In genomic region chr6:14950970-14951276, GRCh38 we compare ENCODE assay signal across 22 cellular contexts.
DNase-seq lines count a peak whose midpoint lies in the region; ATAC-seq, FAIRE-seq and TF ChIP-seq lines count a peak whose summit lies in the region.
"Had no signal": no experiment of that assay in that cellular context is flagged by ENCODE, and none has a peak within 500 bp of the region (broad histone marks: within the 10 kb centered on the region; RNA-seq: fewer than 3 reads in every experiment).

No MANE protein-coding gene starts in this region.

- intact Hi-C loops in K562 (cut with micrococcal nuclease) = no loop called here

- ATAC-seq in GM23338 (no peak), K562 (no peak)
- no peak for ATAC-seq in activated T-cell treated with anti-CD3 and anti-CD28 coated beads, Interleukin-2, amount 50 U/mL, for 72 hours (replicated peaks in 1 of 2)
- ATAC-seq in stimulated activated naive CD8-positive, alpha-beta T cell treated with anti-CD3 and anti-CD28 coated beads, Interleukin-15, Interleukin-2, amounts not matched to agents 100 U/mL and 50 U/mL, for 24 hours = no peak

- H3K79me2 ChIP-seq in GM23338 (replicated peaks; ENCODE audit: insufficient read depth) (no peaks in the 10 kb centered on the region; the same call in 1 of the 2 replicates), K562 (ENCODE audit: control insufficient read depth, insufficient read depth, low read length) (no peaks in the 10 kb centered on the region)

- peaks cover 5% of the 10 kb centered on the region for H3K27me3 Mint-ChIP-seq in GM23338 (ENCODE audit: insufficient read depth, low read depth, poor library complexity)
- H3K27me3 Mint-ChIP-seq in activated T-cell treated with anti-CD3 and anti-CD28 coated beads, Interleukin-2, amount 50 U/mL, for 72 hours (ENCODE audit: low read depth) = no peaks in the 10 kb centered on the region

- POLR2A ChIA-PET in K562 (lab: Yijun Ruan, JAX) = interaction anchor here (0.9 to 1.3 kb wide), 4 partner anchors 9 to 338 kb away, joined by 3 to 6 read pairs (median 4); no protein-coding TSS in a partner anchor

- WGBS in K562 (ENCODE audit: insufficient coverage, low coverage, missing lambda C conversion rate) = 39% methylated on average over 2 of the region's 2 CpGs

- no peaks in the 10 kb centered on the region for H3K9me2 ChIP-seq in GM23338 (ENCODE audit: insufficient read depth)

- H3F3A ChIP-seq in GM23338 (replicated peaks; ENCODE audit: low read depth) = peaks cover 4% of the 10 kb centered on the region; the same call in 1 of the 2 replicates

- H3K4me3 Mint-ChIP-seq in GM23338 = no peak overlapping the region
- H3K4me3 Mint-ChIP-seq in activated T-cell treated with anti-CD3 and anti-CD28 coated beads, Interleukin-2, amount 50 U/mL, for 72 hours = no peak overlapping the region
- H3K4me3 Mint-ChIP-seq: CD14-positive monocyte; CD4-positive, alpha-beta memory T cell; CD4-positive, CD25-positive, alpha-beta regulatory T cell had no signal

- H3K27ac ChIP-seq in GM23338 (ENCODE audit: low read depth) (0 out of 2 replicates have a peak overlapping the region, but pooled peaks have one; percentile 10), K562 (ENCODE audit: extremely low read depth, low read depth, low read length) (no peak overlapping the region), neutrophil (peak overlapping the region; percentile 7)
- H3K27ac ChIP-seq: BLaER1 had no signal

- H2AFZ ChIP-seq in GM23338 = no peak overlapping the region
- no peak overlapping the region for H2AFZ ChIP-seq in K562 (ENCODE audit: low read depth, low read length)

- peaks cover 5% of the 10 kb centered on the region; the same call in 1 of the 3 replicates for H3K9me3 Mint-ChIP-seq in GM23338
- peaks cover 3 to 4% of the 10 kb centered on the region in 2 donors for H3K9me3 Mint-ChIP-seq in activated T-cell treated with anti-CD3 and anti-CD28 coated beads, Interleukin-2, amount 50 U/mL, for 72 hours

- peaks cover 3% of the 10 kb centered on the region; the same call in 2 of the 3 replicates for H3K4me1 Mint-ChIP-seq in GM23338
- H3K4me1 Mint-ChIP-seq in activated T-cell treated with anti-CD3 and anti-CD28 coated beads, Interleukin-2, amount 50 U/mL, for 72 hours (ENCODE audit: low read depth) = peaks cover 3% of the 10 kb centered on the region
- H3K4me1 Mint-ChIP-seq: CD4-positive, alpha-beta memory T cell had no signal

- no peak for TF ChIP-seq POLR2A in K562 (conservative IDR thresholded peaks at IDR 0.05)

- TF ChIP-seq CTCF in GM23338 (conservative IDR thresholded peaks at IDR 0.05; ENCODE audit: low read depth in 2 of 2) (no peak), K562 (IDR thresholded peaks at IDR 0.05 in 2 of 3, conservative IDR thresholded peaks at IDR 0.05 in 1 of 3; ENCODE audit: insufficient read depth in 2 of 3, low read depth in 1 of 3, low read length in 3 of 3) (no peak), neutrophil (IDR thresholded peaks at IDR 0.05) (no peak)

- H3K36me3 ChIP-seq in GM23338 (ENCODE audit: insufficient read depth) = no peaks in the 10 kb centered on the region
- H3K36me3 ChIP-seq in K562 (ENCODE audit: control insufficient read depth, insufficient read depth, low read length) = no peaks in the 10 kb centered on the region
- H3K36me3 ChIP-seq in neutrophil = no peaks in the 10 kb centered on the region
- H3K36me3 ChIP-seq: BE2C, BLaER1 had no signal

- H3K9me1 ChIP-seq in K562 (ENCODE audit: control insufficient read depth, insufficient read depth, low read length) = no peaks in the 10 kb centered on the region

- H3K36me3 Mint-ChIP-seq in GM23338 (ENCODE audit: low read depth) = peaks cover 8% of the 10 kb centered on the region; the same call in 2 of the 3 replicates
- H3K36me3 Mint-ChIP-seq in activated T-cell treated with anti-CD3 and anti-CD28 coated beads, Interleukin-2, amount 50 U/mL, for 72 hours (ENCODE audit: insufficient read depth in 2 of 2) = peaks cover 4 to 5% of the 10 kb centered on the region in 2 donors
- H3K36me3 Mint-ChIP-seq: CD4-positive, CD25-positive, alpha-beta regulatory T cell had no signal

- H3K27me3 ChIP-seq in GM23338 (ENCODE audit: insufficient read depth) = no peaks in the 10 kb centered on the region
- no peaks in the 10 kb centered on the region for H3K27me3 ChIP-seq in K562 (ENCODE audit: control insufficient read depth in 2 of 2, insufficient read depth in 2 of 2, low read length in 2 of 2)
- H3K27me3 ChIP-seq in neutrophil = no peaks in the 10 kb centered on the region
- H3K27me3 ChIP-seq: BE2C, BLaER1 had no signal

- H4K20me1 ChIP-seq in GM23338 (replicated peaks; ENCODE audit: insufficient read depth) (no peaks in the 10 kb centered on the region), K562 (replicated peaks; ENCODE audit: control insufficient read depth, insufficient read depth, low read length) (no peaks in the 10 kb centered on the region)
- H4K20me1 ChIP-seq: BLaER1 had no signal

- CTCF ChIA-PET in K562 (lab: Yijun Ruan, JAX; ENCODE audit: low intra/inter-chr PET ratio) = no interaction called here

- no peak for TF ChIP-seq RAD21 in K562 (CRISPR knock-in tag; conservative IDR thresholded peaks at IDR 0.05 in 1 of 2, IDR thresholded peaks at IDR 0.05 in 1 of 2)

- H3K4me1 ChIP-seq in GM23338 (ENCODE audit: insufficient read depth) = no peaks in the 10 kb centered on the region
- H3K4me1 ChIP-seq in K562 (replicated peaks in 1 of 2; ENCODE audit: control insufficient read depth in 2 of 2, insufficient read depth in 2 of 2, low read length in 2 of 2) = peaks cover 9 to 15% of the 10 kb centered on the region in 2 experiments; a peak in 4 of 5 replicates
- peaks cover 40 to 55% of the 10 kb centered on the region in 2 experiments for H3K4me1 ChIP-seq in neutrophil (ENCODE audit: control insufficient read depth in 1 of 2, insufficient read depth in 1 of 2, low read depth in 1 of 2, low read length in 1 of 2)
- H3K4me1 ChIP-seq: BE2C, Caco-2 had no signal

- in situ Hi-C loops in K562 (cut with MboI) = no loop called here

- no peak overlapping the region for H3K27ac Mint-ChIP-seq in GM23338
- H3K27ac Mint-ChIP-seq in activated T-cell treated with anti-CD3 and anti-CD28 coated beads, Interleukin-2, amount 50 U/mL, for 72 hours = no peak overlapping the region
- H3K27ac Mint-ChIP-seq: CD4-positive, alpha-beta memory T cell; CD4-positive, CD25-positive, alpha-beta regulatory T cell had no signal

- H3K4me3 ChIP-seq in GM23338 = no peak overlapping the region
- no peak overlapping the region for H3K4me3 ChIP-seq in K562
- no peak overlapping the region for H3K4me3 ChIP-seq in neutrophil (ENCODE audit: low read depth in 1 of 2, low read length in 1 of 2)
- H3K4me3 ChIP-seq: BLaER1 had no signal

- peak overlapping the region in 1 of 2 experiments; percentile 32; a peak in 1 of 4 replicates for H3K9ac ChIP-seq in K562 (ENCODE audit: insufficient read depth in 1 of 2, low read depth in 2 of 2, low read length in 2 of 2)
- H3K9ac ChIP-seq: BLaER1 had no signal

- no peak overlapping the region for H3K4me2 ChIP-seq in GM23338
- H3K4me2 ChIP-seq in K562 (ENCODE audit: insufficient read depth, low read length) = no peak overlapping the region
- H3K4me2 ChIP-seq: BLaER1 had no signal

- no peaks in the 10 kb centered on the region for H3K9me3 ChIP-seq in K562 (replicated peaks; ENCODE audit: control insufficient read depth, insufficient read depth, low read depth, low read length)
- H3K9me3 ChIP-seq in neutrophil = no peaks in the 10 kb centered on the region
- H3K9me3 ChIP-seq: BE2C, BLaER1, Caco-2 had no signal

- FAIRE-seq in K562 (lab: Jason Lieb, UNC) = no peak
- FAIRE-seq: A204.1, D721Med, G401.6, GM12891, GM19239 had no signal

- no TSS peak for BruUV-seq in K562 (replicated peaks; lab: Mats Ljungman, UMichigan)

- DNase-seq in GM23338 (ENCODE audit: low spot score) = no peak
- DNase-seq in K562 (ENCODE audit: extremely low read depth in 1 of 4, low spot score in 3 of 4) = no peak
- DNase-seq in germinal center (ENCODE audit: low spot score) = no peak
- DNase-seq in activated T-cell treated with anti-CD3 and anti-CD28 coated beads, Interleukin-2, amount 50 U/mL, for 72 hours = no peak
- no peak for DNase-seq in stimulated activated naive CD8-positive, alpha-beta T cell treated with anti-CD3 and anti-CD28 coated beads, Interleukin-15, Interleukin-2, amounts not matched to agents 100 U/mL and 50 U/mL, for 24 hours
- DNase-seq: 8988T; ACHN; BE2C; Caco-2; Calu3; CD4-positive, alpha-beta memory T cell; CD4-positive, CD25-positive, alpha-beta regulatory T cell; DMS79 treated with DMSO at 0.1 percent for 48 hours; GF-D8 had no signal

- no peak for TF ChIP-seq EP300 in K562 (IDR thresholded peaks at IDR 0.05; ENCODE audit: low read length)

TF ChIP-seq in GM23338, 12 proteins besides CTCF, POLR2A, EP300 and RAD21:
- no peak for TF ChIP-seq EZH2phosphoT487 (IDR thresholded peaks at IDR 0.05; ENCODE audit: unreplicated experiment)
- TF ChIP-seq NANOG (IDR thresholded peaks at IDR 0.05; ENCODE audit: borderline replicate concordance) = no peak

TF ChIP-seq in K562, 482 proteins besides CTCF, POLR2A, EP300 and RAD21 (continues in another document):
- TF ChIP-seq MCM3 (IDR thresholded peaks at IDR 0.05) (no peak), NBN (IDR thresholded peaks at IDR 0.05; ENCODE audit: low read depth) (no peak), ZNF668 (CRISPR knock-in tag; IDR thresholded peaks at IDR 0.05) (0 out of 2 replicates have a peak, but pooled peaks have one; percentile 0), RBM17 (IDR thresholded peaks at IDR 0.05; ENCODE audit: borderline replicate concordance, low read depth, low read length) (no peak), ADNP (tag; IDR thresholded peaks at IDR 0.05) (peak; percentile 69; the same call in 1 of the 2 replicates), E2F6 (IDR thresholded peaks at IDR 0.05; ENCODE audit: borderline replicate concordance in 1 of 2, extremely low read depth in 1 of 2, insufficient read depth in 1 of 2, insufficient read length in 1 of 2, low read depth in 1 of 2, low read length in 1 of 2, poor library complexity in 1 of 2, severe bottlenecking in 1 of 2) (no peak), NFE2 (IDR thresholded peaks at IDR 0.05; ENCODE audit: low read depth) (no peak), L3MBTL2 (IDR thresholded peaks at IDR 0.05) (peak; percentile 27; the same call in 1 of the 2 replicates), ZNF644 (tag; IDR thresholded peaks at IDR 0.05; ENCODE audit: low read depth) (0 out of 2 replicates have a peak, but pooled peaks have one; percentile 6)
